ENCODE assay signal across 19 cellular contexts in the genomic region with DNA sequence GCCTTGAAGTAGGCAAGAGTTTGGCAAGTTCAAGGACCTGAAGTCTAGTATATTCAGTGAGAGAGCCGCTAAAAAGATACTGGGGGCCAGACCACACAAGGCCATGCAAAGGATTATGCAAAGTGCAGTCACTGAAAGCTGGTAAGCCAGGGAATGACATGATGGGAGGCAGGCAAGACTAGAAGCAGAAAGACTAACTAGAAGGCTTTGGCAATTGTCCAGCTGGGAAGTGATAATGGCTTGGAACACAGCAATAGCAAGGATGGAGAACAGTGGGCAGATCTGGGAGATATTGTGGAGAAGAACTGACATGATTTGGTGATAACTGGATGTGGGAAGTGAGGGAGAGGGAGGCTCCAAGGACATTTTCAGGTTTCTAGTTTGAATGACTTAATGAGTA.
DNase-seq lines count a peak whose midpoint lies in the region; ATAC-seq, FAIRE-seq and TF ChIP-seq lines count a peak whose summit lies in the region.
"Had no signal": no experiment of that assay in that cellular context is flagged by ENCODE, and none has a peak within 500 bp of the region (broad histone marks: within the 10 kb centered on the region; RNA-seq: fewer than 3 reads in every experiment).

No MANE protein-coding gene starts in this region.

- H3K4me1 Mint-ChIP-seq in chondrocyte (ENCODE audit: low read depth) = peaks cover 31% of the 10 kb centered on the region
- peaks cover 11% of the 10 kb centered on the region for H3K4me1 Mint-ChIP-seq in CD8-positive, alpha-beta T cell (ENCODE audit: low read depth)

- no peak overlapping the region for H3K4me2 ChIP-seq in HepG2 (ENCODE audit: low read depth, low read length)

- no peak for TF ChIP-seq RAD21 in HepG2 (CRISPR knock-in tag; IDR thresholded peaks at IDR 0.05)

- POLR2A ChIA-PET in HepG2 (lab: Yijun Ruan, JAX) = no interaction called here
- POLR2A ChIA-PET in CD8-positive, alpha-beta T cell (lab: Charles Lee) = no interaction called here

- no peaks in the 10 kb centered on the region for H3K36me3 Mint-ChIP-seq in chondrocyte (ENCODE audit: low read depth)
- H3K36me3 Mint-ChIP-seq in CD8-positive, alpha-beta T cell = no peaks in the 10 kb centered on the region
- H3K36me3 Mint-ChIP-seq: activated naive CD8-positive, alpha-beta T cell treated with anti-CD3 and anti-CD28 coated beads for 36 hours; T-cell had no signal

- DNase-seq in right lobe of liver = no peak
- DNase-seq in HepG2 (ENCODE audit: low spot score) = no peak
- DNase-seq in chondrocyte (ENCODE audit: low spot score) = no peak
- no peak for DNase-seq in ovary
- DNase-seq in HK-2 (ENCODE audit: unreplicated experiment) = no peak
- DNase-seq in CD8-positive, alpha-beta T cell = no peak
- no peak for DNase-seq in nucleus accumbens (lab: John Stamatoyannopoulos, UW)
- DNase-seq: activated CD4-positive, alpha-beta T cell treated with anti-CD3 and anti-CD28 coated beads for 1 hour; activated naive CD8-positive, alpha-beta T cell treated with anti-CD3 and anti-CD28 coated beads for 36 hours; activated T-cell treated with anti-CD3 and anti-CD28 coated beads for 4 hours; cortex of kidney; NCI-H1930; PC-3; posterior cingulate gyrus; T-cell had no signal

- intact Hi-C loops in right lobe of liver (cut with DNase I) = no loop called here
- intact Hi-C loops in HepG2 (cut with micrococcal nuclease; ENCODE audit: unreplicated experiment) = no loop called here
- intact Hi-C loops in ovary (cut with DNase I) = loop anchor here in 2 of 4 donors (5.0 kb wide), 2 partner anchors 187 to 587 kb away; no protein-coding TSS in a partner anchor
- intact Hi-C loops in CD8-positive, alpha-beta T cell (cut with DNase I, micrococcal nuclease) = no loop called here

- ATAC-seq in right lobe of liver (no peak), HepG2 (no peak), HG02981 (IDR thresholded peaks at IDR 0.05; ENCODE audit: unreplicated experiment) (no peak)
- no peak for ATAC-seq in CD8-positive, alpha-beta T cell
- ATAC-seq: PC-3, T-cell had no signal

- H3K27me3 ChIP-seq in right lobe of liver = no peaks in the 10 kb centered on the region
- H3K27me3 ChIP-seq in HepG2 (ENCODE audit: control insufficient read depth in 1 of 2, insufficient read depth in 2 of 2, low read length in 2 of 2) = peaks cover 0 to 32% of the 10 kb centered on the region in 2 experiments; a peak in 3 of 5 replicates
- H3K27me3 ChIP-seq in ovary = no peaks in the 10 kb centered on the region
- H3K27me3 ChIP-seq in CD8-positive, alpha-beta T cell (ENCODE audit: insufficient read depth, low read length) = peaks cover 4% of the 10 kb centered on the region

- TF ChIP-seq CTCF in right lobe of liver (IDR thresholded peaks at IDR 0.05) = no peak
- no peak for TF ChIP-seq CTCF in HepG2 (CRISPR knock-in tag; IDR thresholded peaks at IDR 0.05)
- no peak for TF ChIP-seq CTCF in chondrocyte (IDR thresholded peaks at IDR 0.05)
- TF ChIP-seq CTCF in ovary (IDR thresholded peaks at IDR 0.05) = no peak
- TF ChIP-seq CTCF in CD8-positive, alpha-beta T cell (IDR thresholded peaks at IDR 0.05) = no peak

- no peak for FAIRE-seq in HepG2 (lab: Jason Lieb, UNC)
- FAIRE-seq: GM12891, urothelium cell line had no signal

- TF ChIP-seq POLR2A in right lobe of liver (IDR thresholded peaks at IDR 0.05) = no peak
- TF ChIP-seq POLR2A in HepG2 (IDR thresholded peaks at IDR 0.05; ENCODE audit: insufficient read depth in 1 of 2, low read depth in 2 of 2, low read length in 2 of 2) = no peak
- no peak for TF ChIP-seq POLR2A in ovary (IDR thresholded peaks at IDR 0.05)

- CTCF ChIA-PET in HepG2 (lab: Yijun Ruan, JAX; ENCODE audit: low intra/inter-chr PET ratio, low total read pairs) = no interaction called here
- CTCF ChIA-PET in CD8-positive, alpha-beta T cell (lab: Charles Lee) = no interaction called here

- H3K79me2 ChIP-seq in HepG2 (ENCODE audit: insufficient read depth, low read length) = no peaks in the 10 kb centered on the region

- peaks cover 0 to 3% (median 0%) of the 10 kb centered on the region in 4 donors for H3K4me1 ChIP-seq in right lobe of liver
- H3K4me1 ChIP-seq in HepG2 (ENCODE audit: insufficient read depth, low read length) = no peaks in the 10 kb centered on the region
- peaks cover 18% of the 10 kb centered on the region for H3K4me1 ChIP-seq in ovary (ENCODE audit: insufficient read depth)
- no peaks in the 10 kb centered on the region for H3K4me1 ChIP-seq in CD8-positive, alpha-beta T cell (ENCODE audit: insufficient read depth, low read length)

- in situ Hi-C loops in HepG2 (cut with HindIII; ENCODE audit: extremely low pct_ligation_motif_present, low pct_unique_long_range_greater_than_20kb) = no loop called here

- H3K36me3 ChIP-seq in right lobe of liver (no peaks in the 10 kb centered on the region), HepG2 (replicated peaks in 1 of 2; ENCODE audit: control insufficient read depth in 1 of 2, insufficient read depth in 2 of 2, low read length in 2 of 2) (no peaks in the 10 kb centered on the region), ovary (no peaks in the 10 kb centered on the region)
- no peaks in the 10 kb centered on the region for H3K36me3 ChIP-seq in CD8-positive, alpha-beta T cell (ENCODE audit: insufficient read depth, low read length)

- no peak overlapping the region for H2AFZ ChIP-seq in HepG2 (ENCODE audit: low read length)

- H4K20me1 ChIP-seq in HepG2 (ENCODE audit: insufficient read depth, low read length) = no peaks in the 10 kb centered on the region

- H3K9ac ChIP-seq in HepG2 (ENCODE audit: insufficient read depth, low read depth, low read length) = no peak overlapping the region

- H3K27me3 Mint-ChIP-seq in chondrocyte (ENCODE audit: low read depth) = no peaks in the 10 kb centered on the region
- peaks cover 4% of the 10 kb centered on the region for H3K27me3 Mint-ChIP-seq in CD8-positive, alpha-beta T cell (ENCODE audit: low read depth)
- H3K27me3 Mint-ChIP-seq: activated naive CD8-positive, alpha-beta T cell treated with anti-CD3 and anti-CD28 coated beads for 36 hours had no signal

- H3K4me3 ChIP-seq in right lobe of liver (no peak overlapping the region), HepG2 (replicated peaks in 1 of 3; ENCODE audit: insufficient read depth in 1 of 3, low read depth in 2 of 3, low read length in 3 of 3) (no peak overlapping the region), ovary (no peak overlapping the region)
- no peak overlapping the region for H3K4me3 ChIP-seq in CD8-positive, alpha-beta T cell (ENCODE audit: low read depth, low read length)

- H3K9me3 Mint-ChIP-seq in chondrocyte (ENCODE audit: low read depth) = no peaks in the 10 kb centered on the region
- H3K9me3 Mint-ChIP-seq in CD8-positive, alpha-beta T cell = no peaks in the 10 kb centered on the region
- H3K9me3 Mint-ChIP-seq: activated naive CD8-positive, alpha-beta T cell treated with anti-CD3 and anti-CD28 coated beads for 36 hours; T-cell had no signal

- peak overlapping the region; percentile 28 for H3K27ac Mint-ChIP-seq in chondrocyte (ENCODE audit: unreplicated experiment)
- H3K27ac Mint-ChIP-seq in CD8-positive, alpha-beta T cell = no peak overlapping the region
- H3K27ac Mint-ChIP-seq: activated naive CD8-positive, alpha-beta T cell treated with anti-CD3 and anti-CD28 coated beads for 36 hours; B cell; T-cell had no signal

- H3K4me3 Mint-ChIP-seq in chondrocyte (ENCODE audit: unreplicated experiment) = no peak overlapping the region
- H3K4me3 Mint-ChIP-seq in CD8-positive, alpha-beta T cell = no peak overlapping the region
- H3K4me3 Mint-ChIP-seq: activated naive CD8-positive, alpha-beta T cell treated with anti-CD3 and anti-CD28 coated beads for 36 hours had no signal

- TF ChIP-seq EP300 in HepG2 (IDR thresholded peaks at IDR 0.05; ENCODE audit: low read depth in 2 of 2, low read length in 2 of 2) (no peak), HepG2 (CRISPR knock-in tag; IDR thresholded peaks at IDR 0.05; ENCODE audit: borderline replicate concordance) (no peak), ovary (IDR thresholded peaks at IDR 0.05) (no peak)

- BruUV-seq in HepG2 (replicated peaks; lab: Mats Ljungman, UMichigan) = no TSS peak

- 82% methylated on average over 1 of the region's 1 CpG for WGBS in right lobe of liver (ENCODE audit: insufficient coverage, low coverage, low lambda C conversion rate, missing lambda C conversion rate)
- 0% methylated on average over 1 of the region's 1 CpG for WGBS in HepG2 (ENCODE audit: low lambda C conversion rate)
- WGBS in ovary, 3 donors = 17 to 49% (median 21%) methylated on average over 1 of the region's 1 CpG

- H3K27ac ChIP-seq in right lobe of liver (peak overlapping the region in 2 of 3 donors; percentile 1 to 9), HepG2 (ENCODE audit: extremely low read length, insufficient read depth, low read length) (no peak overlapping the region), ovary (peak overlapping the region; percentile 7 to 53)
- H3K27ac ChIP-seq in CD8-positive, alpha-beta T cell (ENCODE audit: low read depth, low read length) = no peak overlapping the region

- H3K9me3 ChIP-seq in right lobe of liver (no peaks in the 10 kb centered on the region), HepG2 (ENCODE audit: low read length) (no peaks in the 10 kb centered on the region), ovary (no peaks in the 10 kb centered on the region)
- no peaks in the 10 kb centered on the region for H3K9me3 ChIP-seq in CD8-positive, alpha-beta T cell (ENCODE audit: low read length)

TF ChIP-seq in HepG2, 621 proteins besides CTCF, POLR2A, EP300 and RAD21:
- no peak for TF ChIP-seq AGO1 (IDR thresholded peaks at IDR 0.05; ENCODE audit: low read depth, low read length, poor library complexity, severe bottlenecking)

Comparison
In these comparisons a context has a peak if more than half of its experiments do, and no peak if none do; other contexts are left out.
1. H3K27ac ChIP-seq: peak in right lobe of liver (2 of 3) and ovary (2 of 2); none in HepG2 (single experiment) and CD8-positive, alpha-beta T cell (single experiment).